ENCODE assay signal across 27 cellular contexts in genomic region chr3:182142928-182143327, GRCh38.
"Had no signal": no experiment of that assay in that cellular context is flagged by ENCODE, and none has a peak within 500 bp of the region (broad histone marks: within the 10 kb centered on the region; RNA-seq: fewer than 3 reads in every experiment).

No MANE protein-coding gene starts in this region.

- H3K27me3 Mint-ChIP-seq: activated naive CD4-positive, alpha-beta T cell treated with anti-CD3 and anti-CD28 coated beads, Interleukin-2, amount 50 U/mL, for 24 hours; dendritic cell treated with granulocyte-macrophage colony-stimulating factor and Interleukin-4, amounts not matched to agents 40 ng/mL and 50 ng/mL, for 4 days; naive B cell; stimulated activated naive CD8-positive, alpha-beta T cell treated with anti-CD3 and anti-CD28 coated beads, Interleukin-15, Interleukin-2, amounts not matched to agents 100 ng/mL and 50 ng/mL, for 24 hours had no signal

- H3K27me3 ChIP-seq: brain microvascular endothelial cell, foreskin keratinocyte, right lobe of liver, thyroid gland, upper lobe of right lung had no signal

- H3K36me3 ChIP-seq: brain microvascular endothelial cell, lower lobe of right lung, right lobe of liver, thyroid gland, upper lobe of right lung, WERI-Rb-1 had no signal

- H3K4me3 Mint-ChIP-seq: activated CD8-positive, alpha-beta T cell treated with anti-CD3 and anti-CD28 coated beads, Interleukin-2, amount 10 ng/mL, durations not matched to agents 7 days and 5 days; activated naive CD4-positive, alpha-beta T cell treated with anti-CD3 and anti-CD28 coated beads, Interleukin-2, amount 50 U/mL, for 24 hours; activated T-helper 1 cell treated with anti-CD3 and anti-CD28 coated beads, Interleukin-12 subunit alpha, Interleukin-12 subunit beta, Interleukin-2, Interleukin-4 antibody, amounts not matched to agents 30 ng/mL and 10 ng/mL and 1 ng/mL, durations not matched to agents 14 hours and 24 hours and 36 hours; dendritic cell treated with granulocyte-macrophage colony-stimulating factor and Interleukin-4, amounts not matched to agents 40 ng/mL and 50 ng/mL, for 4 days; naive B cell; stimulated activated naive CD8-positive, alpha-beta T cell treated with anti-CD3 and anti-CD28 coated beads, Interleukin-15, Interleukin-2, amounts not matched to agents 100 ng/mL and 50 ng/mL, for 24 hours; T-helper 2 cell treated with Interferon-gamma antibody and Interleukin-4, amounts not matched to agents 5 μg/mL and 100 μg/mL, for 36 hours had no signal

- H3K4me3 ChIP-seq: lower lobe of right lung, right lobe of liver, skin epidermis, thyroid gland, upper lobe of right lung had no signal

- H3K9me3 Mint-ChIP-seq: activated naive CD4-positive, alpha-beta T cell treated with anti-CD3 and anti-CD28 coated beads, Interleukin-2, amount 50 U/mL, for 24 hours; activated T-helper 1 cell treated with anti-CD3 and anti-CD28 coated beads, Interleukin-12 subunit alpha, Interleukin-12 subunit beta, Interleukin-2, Interleukin-4 antibody, amounts not matched to agents 30 ng/mL and 10 ng/mL and 1 ng/mL, durations not matched to agents 14 hours and 24 hours and 36 hours; dendritic cell treated with granulocyte-macrophage colony-stimulating factor and Interleukin-4, amounts not matched to agents 40 ng/mL and 50 ng/mL, for 4 days; stimulated activated naive CD8-positive, alpha-beta T cell treated with anti-CD3 and anti-CD28 coated beads, Interleukin-15, Interleukin-2, amounts not matched to agents 100 ng/mL and 50 ng/mL, for 24 hours; T-helper 2 cell treated with Interferon-gamma antibody and Interleukin-4, amounts not matched to agents 5 μg/mL and 100 μg/mL, for 36 hours had no signal

- DNase-seq: activated CD4-positive, alpha-beta T cell treated with anti-CD3 and anti-CD28 coated beads for 1 hour; activated CD4-positive, alpha-beta T cell treated with anti-CD3 and anti-CD28 coated beads, Interleukin-2, amount 50 U/mL, for 1 hour; activated CD8-positive, alpha-beta T cell treated with anti-CD3 and anti-CD28 coated beads, Interleukin-2, amount 10 ng/mL, durations not matched to agents 7 days and 5 days; activated gamma-delta T cell; aorta; brain microvascular endothelial cell; caudate nucleus; effector CD8-positive, alpha-beta T cell; foreskin keratinocyte; kidney; lower lobe of right lung; mesendoderm; naive B cell; occipital lobe; right lobe of liver; stimulated activated CD4-positive, alpha-beta T cell treated with anti-CD3 and anti-CD28 coated beads, Interleukin-1b, Interleukin-23, amount 100 ng/mL, for 48 hours; substantia nigra; thyroid gland; upper lobe of right lung; WERI-Rb-1 had no signal

- H3K4me1 Mint-ChIP-seq: activated naive CD4-positive, alpha-beta T cell treated with anti-CD3 and anti-CD28 coated beads, Interleukin-2, amount 50 U/mL, for 24 hours; naive B cell had no signal

- H3K27ac Mint-ChIP-seq: activated CD8-positive, alpha-beta T cell treated with anti-CD3 and anti-CD28 coated beads, Interleukin-2, amount 10 ng/mL, durations not matched to agents 7 days and 5 days; activated naive CD4-positive, alpha-beta T cell treated with anti-CD3 and anti-CD28 coated beads, Interleukin-2, amount 50 U/mL, for 24 hours; activated T-helper 1 cell treated with anti-CD3 and anti-CD28 coated beads, Interleukin-12 subunit alpha, Interleukin-12 subunit beta, Interleukin-2, Interleukin-4 antibody, amounts not matched to agents 30 ng/mL and 10 ng/mL and 1 ng/mL, durations not matched to agents 14 hours and 24 hours and 36 hours; dendritic cell treated with granulocyte-macrophage colony-stimulating factor and Interleukin-4, amounts not matched to agents 40 ng/mL and 50 ng/mL, for 4 days; naive B cell; stimulated activated naive CD8-positive, alpha-beta T cell treated with anti-CD3 and anti-CD28 coated beads, Interleukin-15, Interleukin-2, amounts not matched to agents 100 ng/mL and 50 ng/mL, for 24 hours; T-helper 2 cell treated with Interferon-gamma antibody and Interleukin-4, amounts not matched to agents 5 μg/mL and 100 μg/mL, for 36 hours had no signal

- H3K9me3 ChIP-seq: lower lobe of right lung, right lobe of liver, thyroid gland, upper lobe of right lung had no signal

- H3K27ac ChIP-seq: brain microvascular endothelial cell, foreskin keratinocyte, lower lobe of right lung, right lobe of liver, skin epidermis, thyroid gland, upper lobe of right lung, WERI-Rb-1 had no signal

- H3K4me1 ChIP-seq: lower lobe of right lung, right lobe of liver, thyroid gland, upper lobe of right lung had no signal

- H3K36me3 Mint-ChIP-seq: activated naive CD4-positive, alpha-beta T cell treated with anti-CD3 and anti-CD28 coated beads, Interleukin-2, amount 50 U/mL, for 24 hours; naive B cell had no signal

- ATAC-seq: activated CD8-positive, alpha-beta T cell treated with anti-CD3 and anti-CD28 coated beads, Interleukin-2, amount 10 ng/mL, durations not matched to agents 7 days and 5 days; foreskin keratinocyte; left lobe of liver; lower lobe of right lung; right lobe of liver; upper lobe of right lung had no signal
